In genomic region chr2:191329841-191330240, GRCh38 we compare ENCODE assay signal across 33 cellular contexts.
"Had no signal": no experiment of that assay in that cellular context is flagged by ENCODE, and none has a peak within 500 bp of the region (broad histone marks: within the 10 kb centered on the region; RNA-seq: fewer than 3 reads in every experiment).

No MANE protein-coding gene starts in this region.

- H3K4me1 ChIP-seq: Peyer's patch had no signal

- H3K4me1 Mint-ChIP-seq: activated CD4-positive, alpha-beta T cell treated with anti-CD3 and anti-CD28 coated beads for 36 hours; activated CD8-positive, alpha-beta memory T cell treated with anti-CD3 and anti-CD28 coated beads, Interleukin-2, amount 10 ng/mL, durations not matched to agents 7 days and 5 days; activated naive CD8-positive, alpha-beta T cell treated with anti-CD3 and anti-CD28 coated beads for 36 hours; activated T-helper 17 cell treated with anti-CD3 and anti-CD28 coated beads, Interleukin-2, amount 50 U/mL, for 72 hours; central memory CD8-positive, alpha-beta T cell had no signal

- H3K4me3 ChIP-seq: cardiac muscle cell, MG63, Peyer's patch had no signal

- H3K27me3 ChIP-seq: brain microvascular endothelial cell, cardiac muscle cell, MG63, Peyer's patch had no signal

- H3K36me3 ChIP-seq: Peyer's patch had no signal

- H3K27me3 Mint-ChIP-seq: activated naive CD8-positive, alpha-beta T cell treated with anti-CD3 and anti-CD28 coated beads for 36 hours had no signal

- H3K9me3 Mint-ChIP-seq: activated CD4-positive, alpha-beta memory T cell treated with anti-CD3 and anti-CD28 coated beads, Interleukin-2, amount 10 ng/mL, durations not matched to agents 7 days and 5 days; activated naive CD8-positive, alpha-beta T cell treated with anti-CD3 and anti-CD28 coated beads for 36 hours; activated T-helper 17 cell treated with anti-CD3 and anti-CD28 coated beads, Interleukin-2, amount 50 U/mL, for 72 hours; central memory CD8-positive, alpha-beta T cell; T-helper 1 cell treated with Interleukin-12 subunit alpha and Interleukin-12 subunit beta and Interleukin-4 antibody, amounts not matched to agents 30 μg/mL and 1 μg/mL, for 36 hours; T-helper 2 cell treated with Interferon-gamma antibody and Interleukin-4, amounts not matched to agents 5 μg/mL and 100 μg/mL, for 36 hours; WTC11 had no signal

- H3K27ac Mint-ChIP-seq: activated CD4-positive, alpha-beta memory T cell treated with anti-CD3 and anti-CD28 coated beads, Interleukin-2, amount 10 ng/mL, durations not matched to agents 7 days and 5 days; activated CD4-positive, alpha-beta T cell treated with anti-CD3 and anti-CD28 coated beads for 36 hours; activated CD8-positive, alpha-beta memory T cell treated with anti-CD3 and anti-CD28 coated beads, Interleukin-2, amount 10 ng/mL, durations not matched to agents 7 days and 5 days; activated naive CD8-positive, alpha-beta T cell treated with anti-CD3 and anti-CD28 coated beads for 36 hours; activated T-helper 17 cell treated with anti-CD3 and anti-CD28 coated beads, Interleukin-2, amount 50 U/mL, for 72 hours; T-helper 1 cell treated with Interleukin-12 subunit alpha and Interleukin-12 subunit beta and Interleukin-4 antibody, amounts not matched to agents 30 μg/mL and 1 μg/mL, for 36 hours; T-helper 2 cell treated with Interferon-gamma antibody and Interleukin-4, amounts not matched to agents 5 μg/mL and 100 μg/mL, for 36 hours; WTC11 had no signal

- DNase-seq: activated CD4-positive, alpha-beta memory T cell treated with anti-CD3 and anti-CD28 coated beads, Interleukin-2, amount 10 ng/mL, durations not matched to agents 7 days and 5 days; activated CD4-positive, alpha-beta T cell treated with anti-CD3 and anti-CD28 coated beads for 36 hours; activated CD4-positive, alpha-beta T cell treated with anti-CD3 and anti-CD28 coated beads, Interleukin-2, amount 50 U/mL, for 1 hour; activated CD8-positive, alpha-beta memory T cell treated with anti-CD3 and anti-CD28 coated beads for 24 hours; activated CD8-positive, alpha-beta memory T cell treated with anti-CD3 and anti-CD28 coated beads, Interleukin-2, amount 10 ng/mL, durations not matched to agents 7 days and 5 days; activated CD8-positive, alpha-beta memory T cell treated with anti-CD3 and anti-CD28 coated beads, Interleukin-2, amount 50 U/mL, for 48 hours; activated effector memory CD4-positive, alpha-beta T cell treated with anti-CD3 and anti-CD28 coated beads, Interleukin-2, amount 50 U/mL, for 16 hours; activated naive CD4-positive, alpha-beta T cell; activated naive CD4-positive, alpha-beta T cell treated with anti-CD3 and anti-CD28 coated beads, Interleukin-2, amount 50 U/mL, for 16 hours; activated naive CD8-positive, alpha-beta T cell treated with anti-CD3 and anti-CD28 coated beads for 36 hours; activated T-cell treated with anti-CD3 and anti-CD28 coated beads, Interleukin-2, amount 50 U/mL, for 48 hours; amniotic stem cell; aorta; brain microvascular endothelial cell; Karpas-422; KBM-7; MG63; NCI-H1048; NCI-H1436 treated with DMSO at 0.1 percent for 48 hours; NCI-H1694 treated with DMSO at 0.1 percent for 48 hours; NCI-H2029; NCI-H345; NCI-H524 treated with DMSO at 0.1 percent for 48 hours; Peyer's patch; RPMI8226; SHP77 treated with DMSO at 0.1 percent for 48 hours had no signal

- H3K4me3 Mint-ChIP-seq: activated CD4-positive, alpha-beta memory T cell treated with anti-CD3 and anti-CD28 coated beads, Interleukin-2, amount 10 ng/mL, durations not matched to agents 7 days and 5 days; activated CD4-positive, alpha-beta T cell treated with anti-CD3 and anti-CD28 coated beads for 36 hours; activated CD8-positive, alpha-beta memory T cell treated with anti-CD3 and anti-CD28 coated beads, Interleukin-2, amount 10 ng/mL, durations not matched to agents 7 days and 5 days; activated naive CD8-positive, alpha-beta T cell treated with anti-CD3 and anti-CD28 coated beads for 36 hours; activated T-helper 17 cell treated with anti-CD3 and anti-CD28 coated beads, Interleukin-2, amount 50 U/mL, for 72 hours; central memory CD8-positive, alpha-beta T cell; T-helper 1 cell treated with Interleukin-12 subunit alpha and Interleukin-12 subunit beta and Interleukin-4 antibody, amounts not matched to agents 30 μg/mL and 1 μg/mL, for 36 hours; T-helper 2 cell treated with Interferon-gamma antibody and Interleukin-4, amounts not matched to agents 5 μg/mL and 100 μg/mL, for 36 hours; WTC11 had no signal

- H3K27ac ChIP-seq: brain microvascular endothelial cell, cardiac muscle cell, Peyer's patch had no signal

- ATAC-seq: activated CD4-positive, alpha-beta T cell treated with anti-CD3 and anti-CD28 coated beads for 36 hours; activated CD4-positive, CD25-positive, alpha-beta regulatory T cell treated with anti-CD3 and anti-CD28 coated beads, Interleukin-2, amount 50 U/mL, for 24 hours; activated CD8-positive, alpha-beta memory T cell treated with anti-CD3 and anti-CD28 coated beads, Interleukin-2, amount 10 ng/mL, durations not matched to agents 7 days and 5 days; activated T-helper 17 cell treated with anti-CD3 and anti-CD28 coated beads, Interleukin-2, amount 50 U/mL, for 72 hours; WTC11 had no signal

- H3K9me3 ChIP-seq: Peyer's patch had no signal
